23 cellular contexts compared by ENCODE assay signal in genomic region chr13:38693168-38693567, GRCh38. TPM values are rescaled to one million over a fixed set of nuclear protein-coding genes. Genes with fewer than 3 reads are reported as not detected.
"Had no signal": no experiment of that assay in that cellular context is flagged by ENCODE, and none has a peak within 500 bp of the region (broad histone marks: within the 10 kb centered on the region; RNA-seq: fewer than 3 reads in every experiment).

No MANE protein-coding gene starts in this region.

- H3K27me3 ChIP-seq: pancreas, right atrium auricular region had no signal

- ATAC-seq: effector memory CD8-positive, alpha-beta T cell; mucosa of descending colon; natural killer cell treated with Interleukin-12 subunit alpha and Interleukin-12 subunit beta and Interleukin-15 and Interleukin-18, amount 100 ng/mL, for 72 hours; stimulated activated naive CD8-positive, alpha-beta T cell treated with anti-CD3 and anti-CD28 coated beads, Interleukin-15, Interleukin-2, amounts not matched to agents 100 U/mL and 50 U/mL, for 24 hours had no signal

- H3K4me1 Mint-ChIP-seq: activated naive CD4-positive, alpha-beta T cell treated with anti-CD3 and anti-CD28 coated beads, Interleukin-2, amount 10 ng/mL, durations not matched to agents 7 days and 5 days; activated naive CD8-positive, alpha-beta T cell treated with anti-CD3 and anti-CD28 coated beads, Interleukin-2, amount 10 ng/mL, durations not matched to agents 7 days and 5 days had no signal

- H3K27ac Mint-ChIP-seq: activated naive CD4-positive, alpha-beta T cell treated with anti-CD3 and anti-CD28 coated beads, Interleukin-2, amount 10 ng/mL, durations not matched to agents 7 days and 5 days; activated naive CD8-positive, alpha-beta T cell treated with anti-CD3 and anti-CD28 coated beads, Interleukin-2, amount 10 ng/mL, durations not matched to agents 7 days and 5 days; effector memory CD8-positive, alpha-beta T cell; natural killer cell treated with Interleukin-12 subunit alpha and Interleukin-12 subunit beta and Interleukin-15 and Interleukin-18, amount 100 ng/mL, for 72 hours had no signal

- H3K27ac ChIP-seq: heart right ventricle, lower lobe of right lung, pancreas, right atrium auricular region, thoracic aorta had no signal

- H3K27me3 Mint-ChIP-seq: effector memory CD8-positive, alpha-beta T cell; natural killer cell treated with Interleukin-12 subunit alpha and Interleukin-12 subunit beta and Interleukin-15 and Interleukin-18, amount 100 ng/mL, for 72 hours had no signal

- H3K9me3 Mint-ChIP-seq: activated naive CD4-positive, alpha-beta T cell treated with anti-CD3 and anti-CD28 coated beads, Interleukin-2, amount 10 ng/mL, durations not matched to agents 7 days and 5 days had no signal

- H3K9me3 ChIP-seq: heart right ventricle, left lung, lower lobe of right lung, mucosa of descending colon, pancreas, right atrium auricular region, thoracic aorta had no signal

- H3K4me3 ChIP-seq: heart right ventricle, left lung, lower lobe of right lung, mucosa of descending colon, pancreas, right atrium auricular region, thoracic aorta had no signal

- H3K36me3 Mint-ChIP-seq: activated naive CD4-positive, alpha-beta T cell treated with anti-CD3 and anti-CD28 coated beads, Interleukin-2, amount 10 ng/mL, durations not matched to agents 7 days and 5 days; activated naive CD8-positive, alpha-beta T cell treated with anti-CD3 and anti-CD28 coated beads, Interleukin-2, amount 10 ng/mL, durations not matched to agents 7 days and 5 days; natural killer cell treated with Interleukin-12 subunit alpha and Interleukin-12 subunit beta and Interleukin-15 and Interleukin-18, amount 100 ng/mL, for 72 hours had no signal

- H3K4me1 ChIP-seq: left lung, lower lobe of right lung, right atrium auricular region had no signal

- DNase-seq: activated CD4-positive, alpha-beta T cell treated with anti-CD3 and anti-CD28 coated beads for 4 hours; activated CD4-positive, alpha-beta T cell treated with anti-CD3 and anti-CD28 coated beads, Interleukin-2, amount 50 U/mL, for 48 hours; activated CD8-positive, alpha-beta memory T cell treated with anti-CD3 and anti-CD28 coated beads, Interleukin-2, amount 50 U/mL, for 4 hours; activated gamma-delta T cell; activated naive CD4-positive, alpha-beta T cell treated with anti-CD3 and anti-CD28 coated beads, Interleukin-2, amount 10 ng/mL, durations not matched to agents 7 days and 5 days; activated naive CD8-positive, alpha-beta T cell treated with anti-CD3 and anti-CD28 coated beads, Interleukin-2, amount 10 ng/mL, durations not matched to agents 7 days and 5 days; activated T-cell treated with anti-CD3 and anti-CD28 coated beads, Interleukin-2, amount 50 U/mL, for 1 hour; cortex of kidney; effector memory CD8-positive, alpha-beta T cell; heart right ventricle; lower lobe of right lung; mesenchymal stem cell; mucosa of descending colon; stimulated activated CD4-positive, alpha-beta T cell treated with anti-CD3 and anti-CD28 coated beads, Interleukin-2, amount 100 ng/mL, for 48 hours; stimulated activated naive CD8-positive, alpha-beta T cell treated with anti-CD3 and anti-CD28 coated beads, Interleukin-15, Interleukin-2, amounts not matched to agents 100 U/mL and 50 U/mL, for 24 hours had no signal

- H3K36me3 ChIP-seq: heart right ventricle, left lung, lower lobe of right lung, pancreas, right atrium auricular region, thoracic aorta had no signal

- H3K4me3 Mint-ChIP-seq: activated naive CD4-positive, alpha-beta T cell treated with anti-CD3 and anti-CD28 coated beads, Interleukin-2, amount 10 ng/mL, durations not matched to agents 7 days and 5 days; activated naive CD8-positive, alpha-beta T cell treated with anti-CD3 and anti-CD28 coated beads, Interleukin-2, amount 10 ng/mL, durations not matched to agents 7 days and 5 days; effector memory CD8-positive, alpha-beta T cell; natural killer cell treated with Interleukin-12 subunit alpha and Interleukin-12 subunit beta and Interleukin-15 and Interleukin-18, amount 100 ng/mL, for 72 hours had no signal

RNA-seq across cellular contexts. Expression of gene FREM2, which starts 6.3 kb away (rescaled TPM):
- total RNA-seq: activated CD8-positive, alpha-beta memory T cell treated with anti-CD3 and anti-CD28 coated beads for 36 hours; activated naive CD8-positive, alpha-beta T cell treated with anti-CD3 and anti-CD28 coated beads, Interleukin-2, amount 10 ng/mL, durations not matched to agents 7 days and 5 days; endothelial cell of umbilical vein; fibroblast of villous mesenchyme; natural killer cell treated with Interleukin-12 subunit alpha and Interleukin-12 subunit beta and Interleukin-15 and Interleukin-18, amount 100 ng/mL, for 72 hours had no signal
